24 cellular contexts compared by ENCODE assay signal in the genomic region with DNA sequence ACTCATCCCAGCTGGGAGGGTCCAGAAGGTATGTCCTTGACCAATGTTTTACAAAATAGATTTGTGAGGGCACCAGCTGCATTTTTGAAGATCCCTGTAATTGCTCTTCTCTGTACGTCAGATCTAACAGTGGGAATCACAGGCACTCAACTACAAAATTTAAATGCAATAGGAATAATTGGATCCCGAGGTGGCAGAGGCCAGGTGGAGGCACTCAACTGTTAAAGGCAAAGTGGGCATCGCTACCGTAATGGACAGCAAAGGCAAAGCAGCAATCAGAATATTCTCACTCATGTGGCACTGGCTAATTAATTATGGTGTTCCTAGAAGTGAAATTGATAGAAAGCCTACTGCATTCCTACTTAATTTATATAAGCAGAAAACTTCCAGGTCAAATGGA.
"Had no signal": no experiment of that assay in that cellular context is flagged by ENCODE, and none has a peak within 500 bp of the region (broad histone marks: within the 10 kb centered on the region; RNA-seq: fewer than 3 reads in every experiment).

No MANE protein-coding gene starts in this region.

- H3K27ac ChIP-seq: colonic mucosa, epithelial cell of prostate, foreskin keratinocyte, gastroesophageal sphincter, heart left ventricle, hepatocyte, left lung, lower lobe of right lung had no signal

- ATAC-seq: effector memory CD8-positive, alpha-beta T cell; esophagus mucosa; foreskin keratinocyte; gastroesophageal sphincter; heart left ventricle; left cardiac atrium; left lung; left ventricle myocardium superior; lower lobe of right lung; mucosa of descending colon; naive thymus-derived CD8-positive, alpha-beta T cell had no signal

- H3K36me3 ChIP-seq: colonic mucosa, gastroesophageal sphincter, heart left ventricle, left lung, lower lobe of right lung had no signal

- H3K4me3 ChIP-seq: colonic mucosa, gastroesophageal sphincter, heart left ventricle, hepatocyte, left lung, lower lobe of right lung, mucosa of descending colon had no signal

- H3K4me1 Mint-ChIP-seq: endodermal cell; immature natural killer cell; mesothelial cell of epicardium; naive B cell; naive thymus-derived CD8-positive, alpha-beta T cell had no signal

- H3K27me3 ChIP-seq: colonic mucosa, foreskin keratinocyte, gastroesophageal sphincter, heart left ventricle, hepatocyte had no signal

- H3K4me1 ChIP-seq: colonic mucosa, foreskin keratinocyte, gastroesophageal sphincter, heart left ventricle, left lung, lower lobe of right lung had no signal

- H3K27ac Mint-ChIP-seq: dendritic cell treated with granulocyte-macrophage colony-stimulating factor and Interleukin-4, amounts not matched to agents 40 ng/mL and 50 ng/mL, for 4 days; effector memory CD8-positive, alpha-beta T cell; endodermal cell; immature natural killer cell; mesothelial cell of epicardium; naive B cell; naive thymus-derived CD8-positive, alpha-beta T cell had no signal

- H3K36me3 Mint-ChIP-seq: immature natural killer cell, mesothelial cell of epicardium had no signal

- H3K9me3 ChIP-seq: colonic mucosa, lower lobe of right lung, mucosa of descending colon had no signal

- H3K4me3 Mint-ChIP-seq: dendritic cell treated with granulocyte-macrophage colony-stimulating factor and Interleukin-4, amounts not matched to agents 40 ng/mL and 50 ng/mL, for 4 days; effector memory CD8-positive, alpha-beta T cell; endodermal cell; immature natural killer cell; mesothelial cell of epicardium; naive B cell; naive thymus-derived CD8-positive, alpha-beta T cell had no signal

- DNase-seq: colonic mucosa; cortex of kidney; effector CD8-positive, alpha-beta T cell; effector memory CD8-positive, alpha-beta T cell; endodermal cell; erythroblast; foreskin keratinocyte; heart left ventricle; hypothalamus; immature natural killer cell; left cardiac atrium; left lung; left ventricle myocardium superior; lower lobe of right lung; mesenchymal stem cell; mucosa of descending colon; naive B cell; naive thymus-derived CD8-positive, alpha-beta T cell had no signal
